In the genomic region with DNA sequence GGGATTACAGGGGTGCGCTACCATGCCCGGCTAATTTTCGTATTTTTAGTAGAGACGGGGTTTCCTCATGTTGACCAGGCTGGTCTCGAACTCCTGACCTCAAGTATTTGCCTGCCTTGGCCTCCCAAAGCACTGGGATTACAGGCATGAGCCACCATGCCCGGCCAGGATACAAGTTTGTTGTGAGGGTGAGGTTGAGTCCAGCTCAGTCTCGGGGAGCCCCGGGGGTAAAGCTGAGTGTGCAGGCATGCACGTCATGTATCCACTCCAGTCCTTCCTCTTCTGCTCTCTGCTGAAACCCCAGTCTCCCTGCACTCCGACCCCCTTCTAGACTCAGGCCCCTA, we compare ENCODE assay signal across 13 cellular contexts. TPM values are rescaled to one million over a fixed set of nuclear protein-coding genes. Genes with fewer than 3 reads are reported as not detected.
DNase-seq lines count a peak whose midpoint lies in the region; ATAC-seq and TF ChIP-seq lines count a peak whose summit lies in the region.
"Had no signal": no experiment of that assay in that cellular context is flagged by ENCODE, and none has a peak within 500 bp of the region (broad histone marks: within the 10 kb centered on the region; RNA-seq: fewer than 3 reads in every experiment).

No MANE protein-coding gene starts in this region.

- H3K36me3 Mint-ChIP-seq in progenitor cell of endocrine pancreas (ENCODE audit: insufficient read depth), result no peaks in the 10 kb centered on the region

- peaks cover 3% of the 10 kb centered on the region for H3K27me3 Mint-ChIP-seq in progenitor cell of endocrine pancreas
- H3K27me3 Mint-ChIP-seq: naive thymus-derived CD8-positive, alpha-beta T cell had no signal

- peak overlapping the region; percentile 33 for H3K27ac Mint-ChIP-seq in progenitor cell of endocrine pancreas
- H3K27ac Mint-ChIP-seq: naive thymus-derived CD8-positive, alpha-beta T cell had no signal

- H3K4me3 ChIP-seq in right atrium auricular region (no peak overlapping the region), iPS-20b (ENCODE audit: low read length) (no peak overlapping the region), vagina (no peak overlapping the region)
- H3K4me3 ChIP-seq: skin epidermis had no signal

- H3K27me3 ChIP-seq in right atrium auricular region (no peaks in the 10 kb centered on the region), iPS-20b (ENCODE audit: insufficient read depth, low read length) (no peaks in the 10 kb centered on the region), vagina (no peaks in the 10 kb centered on the region)

- DNase-seq in right atrium auricular region (ENCODE audit: low spot score) (no peak), cardiac septum (ENCODE audit: low spot score) (no peak), progenitor cell of endocrine pancreas (ENCODE audit: low spot score, unreplicated experiment) (no peak), vagina (ENCODE audit: extremely low spot score in 2 of 2) (no peak), NCI-H128 (lab: John Stamatoyannopoulos, UW; ENCODE audit: unreplicated experiment) (no peak)
- DNase-seq: activated CD4-positive, CD25-positive, alpha-beta regulatory T cell; Calu3; cortex of kidney; naive thymus-derived CD8-positive, alpha-beta T cell had no signal

- H3K27ac ChIP-seq in right atrium auricular region (peak overlapping the region; percentile 80 to 90), iPS-20b (ENCODE audit: low read length) (no peak overlapping the region), vagina (peak overlapping the region; percentile 95)

- H3K36me3 ChIP-seq in right atrium auricular region (no peaks in the 10 kb centered on the region), iPS-20b (ENCODE audit: insufficient read depth, low read depth, low read length) (no peaks in the 10 kb centered on the region), vagina (no peaks in the 10 kb centered on the region)

- H3K9me3 Mint-ChIP-seq in progenitor cell of endocrine pancreas (ENCODE audit: low read depth), result no peaks in the 10 kb centered on the region
- H3K9me3 Mint-ChIP-seq: naive thymus-derived CD8-positive, alpha-beta T cell had no signal

- intact Hi-C loops in cardiac septum (cut with DNase I) (no loop called here), vagina (cut with DNase I) (loop anchor here (2.0 kb wide), 1 partner anchor 31 kb away; a partner anchor contains a TSS)

- no peak for ATAC-seq in HG03520 (IDR thresholded peaks at IDR 0.05; ENCODE audit: unreplicated experiment)
- no peak for ATAC-seq in GM19035 (IDR thresholded peaks at IDR 0.05; ENCODE audit: unreplicated experiment)
- ATAC-seq: naive thymus-derived CD8-positive, alpha-beta T cell had no signal

- H3K4me1 ChIP-seq in right atrium auricular region, result peaks cover 0 to 24% of the 10 kb centered on the region in 2 donors
- H3K4me1 ChIP-seq in iPS-20b (ENCODE audit: insufficient read depth, low read length), result peaks cover 12% of the 10 kb centered on the region
- peaks cover 32% of the 10 kb centered on the region for H3K4me1 ChIP-seq in vagina

- no peak for TF ChIP-seq POLR2A in vagina (IDR thresholded peaks at IDR 0.05)

- TF ChIP-seq CTCF in right atrium auricular region (IDR thresholded peaks at IDR 0.05) (no peak), progenitor cell of endocrine pancreas (IDR thresholded peaks at IDR 0.05; ENCODE audit: unreplicated experiment) (no peak), vagina (IDR thresholded peaks at IDR 0.05) (no peak)

- no peaks in the 10 kb centered on the region for H3K9me3 ChIP-seq in right atrium auricular region
- no peaks in the 10 kb centered on the region for H3K9me3 ChIP-seq in iPS-20b (ENCODE audit: insufficient read depth, low read depth, low read length)
- no peaks in the 10 kb centered on the region for H3K9me3 ChIP-seq in vagina

- H3K4me1 Mint-ChIP-seq in progenitor cell of endocrine pancreas (ENCODE audit: low read depth), result peaks cover 17% of the 10 kb centered on the region

- peak overlapping the region; percentile 43; the same call in 1 of the 2 replicates for H3K9ac ChIP-seq in iPS-20b (ENCODE audit: low read depth, low read length)

- H3K4me3 Mint-ChIP-seq in progenitor cell of endocrine pancreas (ENCODE audit: low read depth), result no peak overlapping the region
- H3K4me3 Mint-ChIP-seq: naive thymus-derived CD8-positive, alpha-beta T cell had no signal

RNA-seq across cellular contexts. Expression of a gene that starts 0.4 kb away (rescaled TPM):
- total RNA-seq in right atrium auricular region, result 1 to 10 TPM in 1 of 2 donors, under 1 TPM in 1; 0.39 to 1.3 TPM
- total RNA-seq in cardiac septum, result 1.3 TPM
- not detected in 2 replicates for total RNA-seq in progenitor cell of endocrine pancreas
- not detected for total RNA-seq in vagina
- total RNA-seq: Calu3; naive thymus-derived CD8-positive, alpha-beta T cell had no signal

RNA-seq across cellular contexts. Expression of a gene that starts 30.3 kb away (rescaled TPM):
- 10 to 100 TPM; 33.2 to 59.2 TPM for total RNA-seq in right atrium auricular region
- total RNA-seq in cardiac septum, result 31.2 TPM
- total RNA-seq in progenitor cell of endocrine pancreas, result 33.5 and 38.8 TPM in 2 replicates
- total RNA-seq in vagina, result 46.2 TPM

RNA-seq across cellular contexts. Expression of a gene that starts 54.5 kb away (rescaled TPM):
- total RNA-seq in right atrium auricular region (1 to 10 TPM; 6.0 to 9.3 TPM), cardiac septum (13.0 TPM), progenitor cell of endocrine pancreas (27.2 and 28.6 TPM in 2 replicates), vagina (10.6 TPM)
